Comparison of ENCODE assay signal across 17 cellular contexts in the genomic region with DNA sequence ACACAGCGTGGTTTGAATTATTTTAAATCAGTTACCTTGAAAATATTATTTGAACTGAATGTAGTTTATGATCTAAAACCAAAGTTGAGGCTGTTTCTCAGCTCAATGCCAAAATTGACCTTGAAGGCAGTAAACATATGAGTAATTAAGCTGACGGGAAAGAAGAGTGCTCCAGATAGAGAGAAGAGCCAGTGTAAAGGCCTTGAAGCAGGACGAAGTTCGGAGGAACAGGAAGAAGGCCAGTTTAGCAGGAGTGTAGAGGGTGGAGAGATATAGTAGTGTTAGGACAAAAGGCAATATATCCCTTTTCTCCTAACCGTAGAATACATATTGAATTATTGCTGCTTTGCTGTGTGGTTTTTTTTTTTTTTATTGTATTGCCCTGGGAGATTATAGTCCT.
"Had no signal": no experiment of that assay in that cellular context is flagged by ENCODE, and none has a peak within 500 bp of the region (broad histone marks: within the 10 kb centered on the region; RNA-seq: fewer than 3 reads in every experiment).

No MANE protein-coding gene starts in this region.

- H3K27me3 ChIP-seq: heart right ventricle, stomach, thyroid gland had no signal

- H3K27ac Mint-ChIP-seq: activated CD8-positive, alpha-beta T cell treated with anti-CD3 and anti-CD28 coated beads, Interleukin-2, amount 10 ng/mL, durations not matched to agents 7 days and 5 days; natural killer cell treated with Interleukin-12 subunit alpha and Interleukin-12 subunit beta and Interleukin-15 and Interleukin-18, amount 100 ng/mL, for 72 hours; T-helper 1 cell treated with Interleukin-12 subunit alpha and Interleukin-12 subunit beta and Interleukin-4 antibody, amounts not matched to agents 30 μg/mL and 1 μg/mL, for 36 hours; WTC11 had no signal

- ATAC-seq: activated CD8-positive, alpha-beta T cell treated with anti-CD3 and anti-CD28 coated beads, Interleukin-2, amount 10 ng/mL, durations not matched to agents 7 days and 5 days; natural killer cell treated with Interleukin-12 subunit alpha and Interleukin-12 subunit beta and Interleukin-15 and Interleukin-18, amount 100 ng/mL, for 72 hours; SK-N-SH treated with all-trans-retinoic acid at 6 μM for 48 hours; WTC11 had no signal

- H3K4me1 ChIP-seq: heart right ventricle, thyroid gland had no signal

- H3K27me3 Mint-ChIP-seq: brain; natural killer cell treated with Interleukin-12 subunit alpha and Interleukin-12 subunit beta and Interleukin-15 and Interleukin-18, amount 100 ng/mL, for 72 hours had no signal

- H3K9me3 Mint-ChIP-seq: brain; natural killer cell treated with Interleukin-12 subunit alpha and Interleukin-12 subunit beta and Interleukin-15 and Interleukin-18, amount 100 ng/mL, for 72 hours; T-helper 1 cell treated with Interleukin-12 subunit alpha and Interleukin-12 subunit beta and Interleukin-4 antibody, amounts not matched to agents 30 μg/mL and 1 μg/mL, for 36 hours; WTC11 had no signal

- H3K9me3 ChIP-seq: heart right ventricle, stomach, thyroid gland had no signal

- DNase-seq: activated CD4-positive, alpha-beta T cell treated with anti-CD3 and anti-CD28 coated beads for 48 hours; activated CD8-positive, alpha-beta memory T cell treated with anti-CD3 and anti-CD28 coated beads, Interleukin-2, amount 50 U/mL, for 48 hours; activated CD8-positive, alpha-beta T cell treated with anti-CD3 and anti-CD28 coated beads, Interleukin-2, amount 10 ng/mL, durations not matched to agents 7 days and 5 days; activated naive CD4-positive, alpha-beta T cell treated with Interleukin-2 at 50 U/mL for 16 hours; heart right ventricle; kidney; occipital lobe; SHP77; stimulated activated CD4-positive, alpha-beta T cell treated with anti-CD3 and anti-CD28 coated beads, Interleukin-15, amount 100 ng/mL, for 24 hours; stimulated activated CD4-positive, alpha-beta T cell treated with anti-CD3 and anti-CD28 coated beads, Interleukin-4, amount 100 ng/mL, for 24 hours; stomach; thyroid gland had no signal

- H3K4me3 ChIP-seq: heart right ventricle, stomach, thyroid gland had no signal

- H3K4me3 Mint-ChIP-seq: activated CD8-positive, alpha-beta T cell treated with anti-CD3 and anti-CD28 coated beads, Interleukin-2, amount 10 ng/mL, durations not matched to agents 7 days and 5 days; brain; natural killer cell treated with Interleukin-12 subunit alpha and Interleukin-12 subunit beta and Interleukin-15 and Interleukin-18, amount 100 ng/mL, for 72 hours; T-helper 1 cell treated with Interleukin-12 subunit alpha and Interleukin-12 subunit beta and Interleukin-4 antibody, amounts not matched to agents 30 μg/mL and 1 μg/mL, for 36 hours; WTC11 had no signal

- H3K4me1 Mint-ChIP-seq: brain, WTC11 had no signal

- H3K27ac ChIP-seq: stomach, thyroid gland had no signal
